11 cellular contexts compared by ENCODE assay signal in the genomic region with DNA sequence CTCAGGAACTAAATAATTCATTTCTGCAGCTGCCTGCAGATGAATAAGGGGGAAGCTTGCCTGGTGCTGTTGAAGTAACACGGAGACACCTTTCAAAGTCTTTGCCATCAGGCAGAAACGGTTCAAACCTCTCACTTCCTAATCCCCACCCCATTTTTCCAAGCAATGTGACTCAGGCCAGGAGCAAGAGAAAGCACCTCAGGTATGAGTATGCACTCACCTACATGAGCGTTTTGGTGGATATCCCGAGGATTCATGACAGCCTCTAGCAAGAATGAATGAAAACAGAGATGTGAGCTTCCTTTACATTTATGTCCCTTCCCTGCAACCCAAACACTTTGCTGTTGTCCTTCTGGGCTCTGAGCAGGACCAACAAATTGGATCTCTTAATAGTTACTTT.
A peak's percentile ranks its signal among the peaks of the same experiment; 100 is the strongest.
DNase-seq lines count a peak whose midpoint lies in the region; ATAC-seq and TF ChIP-seq lines count a peak whose summit lies in the region.
"Had no signal": no experiment of that assay in that cellular context is flagged by ENCODE, and none has a peak within 500 bp of the region (broad histone marks: within the 10 kb centered on the region; RNA-seq: fewer than 3 reads in every experiment).

No MANE protein-coding gene starts in this region.

- CTCF ChIA-PET in activated naive CD4-positive, alpha-beta T cell treated with anti-CD3 and anti-CD28 coated beads, Interleukin-2, amount 10 ng/mL, durations not matched to agents 7 days and 5 days (lab: Charles Lee): interaction anchor here (0.6 to 5.8 kb wide), 27 partner anchors 10 to 434 kb away, joined by 3 to 132 read pairs (median 8); a partner anchor contains a TSS
- CTCF ChIA-PET in naive thymus-derived CD4-positive, alpha-beta T cell (lab: Charles Lee): interaction anchor here (0.5 to 7.8 kb wide), 19 partner anchors 9 to 1695 kb away, joined by 3 to 125 read pairs (median 6); a partner anchor contains a TSS

- no peaks in the 10 kb centered on the region for H3K27me3 ChIP-seq in naive thymus-derived CD4-positive, alpha-beta T cell (ENCODE audit: control insufficient read depth in 2 of 2, insufficient read depth in 2 of 2, low read length in 2 of 2)
- no peaks in the 10 kb centered on the region for H3K27me3 ChIP-seq in vagina
- H3K27me3 ChIP-seq: Peyer's patch had no signal

- no peaks in the 10 kb centered on the region for H3K9me3 ChIP-seq in naive thymus-derived CD4-positive, alpha-beta T cell (ENCODE audit: control insufficient read depth in 2 of 3, low read length in 3 of 3)
- H3K9me3 ChIP-seq in vagina: no peaks in the 10 kb centered on the region
- H3K9me3 ChIP-seq: lower lobe of right lung, Peyer's patch had no signal

- H3K36me3 ChIP-seq in naive thymus-derived CD4-positive, alpha-beta T cell (ENCODE audit: control insufficient read depth in 2 of 3, insufficient read depth in 3 of 3, low read length in 3 of 3): peaks cover 3 to 53% (median 35%) of the 10 kb centered on the region in 3 experiments
- peaks cover 0 to 68% of the 10 kb centered on the region in 2 donors for H3K36me3 ChIP-seq in vagina

- no peaks in the 10 kb centered on the region for H3K27me3 Mint-ChIP-seq in activated naive CD4-positive, alpha-beta T cell treated with anti-CD3 and anti-CD28 coated beads, Interleukin-2, amount 10 ng/mL, durations not matched to agents 7 days and 5 days
- H3K27me3 Mint-ChIP-seq in central memory CD8-positive, alpha-beta T cell: no peaks in the 10 kb centered on the region
- H3K27me3 Mint-ChIP-seq in naive thymus-derived CD4-positive, alpha-beta T cell: no peaks in the 10 kb centered on the region

- peaks cover 0 to 2% of the 10 kb centered on the region in 2 donors for H3K4me1 ChIP-seq in naive thymus-derived CD4-positive, alpha-beta T cell (ENCODE audit: control insufficient read depth in 2 of 2, insufficient read depth in 2 of 2, low read length in 2 of 2)
- peaks cover 2% of the 10 kb centered on the region for H3K4me1 ChIP-seq in vagina
- H3K4me1 ChIP-seq: Peyer's patch had no signal

- H3K36me3 Mint-ChIP-seq in activated naive CD4-positive, alpha-beta T cell treated with anti-CD3 and anti-CD28 coated beads, Interleukin-2, amount 10 ng/mL, durations not matched to agents 7 days and 5 days: peaks cover 56% of the 10 kb centered on the region
- peaks cover 0 to 12% of the 10 kb centered on the region in 2 donors for H3K36me3 Mint-ChIP-seq in activated naive CD4-positive, alpha-beta T cell treated with anti-CD3 and anti-CD28 coated beads, Interleukin-2, amount 50 U/mL, for 72 hours
- H3K36me3 Mint-ChIP-seq in central memory CD8-positive, alpha-beta T cell (ENCODE audit: insufficient read depth): peaks cover 56% of the 10 kb centered on the region
- peaks cover 7 to 48% (median 21%) of the 10 kb centered on the region in 5 donors for H3K36me3 Mint-ChIP-seq in naive thymus-derived CD4-positive, alpha-beta T cell

- no peaks in the 10 kb centered on the region for H3K9me3 Mint-ChIP-seq in activated naive CD4-positive, alpha-beta T cell treated with anti-CD3 and anti-CD28 coated beads, Interleukin-2, amount 10 ng/mL, durations not matched to agents 7 days and 5 days
- H3K9me3 Mint-ChIP-seq in activated naive CD4-positive, alpha-beta T cell treated with anti-CD3 and anti-CD28 coated beads, Interleukin-2, amount 50 U/mL, for 72 hours: no peaks in the 10 kb centered on the region
- H3K9me3 Mint-ChIP-seq in central memory CD8-positive, alpha-beta T cell: no peaks in the 10 kb centered on the region
- H3K9me3 Mint-ChIP-seq in naive thymus-derived CD4-positive, alpha-beta T cell: no peaks in the 10 kb centered on the region
- H3K9me3 Mint-ChIP-seq: WTC11 had no signal

- DNase-seq in activated naive CD4-positive, alpha-beta T cell treated with anti-CD3 and anti-CD28 coated beads, Interleukin-2, amount 10 ng/mL, durations not matched to agents 7 days and 5 days: no peak
- no peak for DNase-seq in activated naive CD4-positive, alpha-beta T cell treated with anti-CD3 and anti-CD28 coated beads, Interleukin-2, amount 50 U/mL, for 72 hours (ENCODE audit: low spot score in 2 of 2)
- DNase-seq in central memory CD8-positive, alpha-beta T cell (ENCODE audit: low spot score in 2 of 2): no peak
- no peak for DNase-seq in naive thymus-derived CD4-positive, alpha-beta T cell
- DNase-seq in vagina (ENCODE audit: extremely low spot score in 2 of 2) (no peak), NCI-H1436 (lab: John Stamatoyannopoulos, UW) (no peak), 8988T (no peak)
- DNase-seq: lower lobe of right lung had no signal

- no peak overlapping the region for H3K27ac ChIP-seq in naive thymus-derived CD4-positive, alpha-beta T cell (ENCODE audit: low read depth, low read length)
- H3K27ac ChIP-seq in vagina: peak overlapping the region; percentile 33
- H3K27ac ChIP-seq: lower lobe of right lung had no signal

- H3K4me3 ChIP-seq in naive thymus-derived CD4-positive, alpha-beta T cell (ENCODE audit: low read length): no peak overlapping the region
- H3K4me3 ChIP-seq in vagina: no peak overlapping the region
- H3K4me3 ChIP-seq: lower lobe of right lung, Peyer's patch had no signal

- peaks cover 25% of the 10 kb centered on the region for H3K4me1 Mint-ChIP-seq in activated naive CD4-positive, alpha-beta T cell treated with anti-CD3 and anti-CD28 coated beads, Interleukin-2, amount 10 ng/mL, durations not matched to agents 7 days and 5 days
- peaks cover 14% of the 10 kb centered on the region for H3K4me1 Mint-ChIP-seq in central memory CD8-positive, alpha-beta T cell
- H3K4me1 Mint-ChIP-seq in naive thymus-derived CD4-positive, alpha-beta T cell: peaks cover 4 to 30% (median 14%) of the 10 kb centered on the region in 7 donors
- H3K4me1 Mint-ChIP-seq: WTC11 had no signal

- H3K4me3 Mint-ChIP-seq in activated naive CD4-positive, alpha-beta T cell treated with anti-CD3 and anti-CD28 coated beads, Interleukin-2, amount 10 ng/mL, durations not matched to agents 7 days and 5 days: no peak overlapping the region
- no peak overlapping the region for H3K4me3 Mint-ChIP-seq in central memory CD8-positive, alpha-beta T cell
- no peak overlapping the region for H3K4me3 Mint-ChIP-seq in naive thymus-derived CD4-positive, alpha-beta T cell
- H3K4me3 Mint-ChIP-seq: WTC11 had no signal

- no peak for ATAC-seq in activated naive CD4-positive, alpha-beta T cell treated with anti-CD3 and anti-CD28 coated beads, Interleukin-2, amount 50 U/mL, for 72 hours
- ATAC-seq in central memory CD8-positive, alpha-beta T cell (replicated peaks; ENCODE audit: extremely low read depth, poor library complexity, severe bottlenecking): no peak
- no peak for ATAC-seq in naive thymus-derived CD4-positive, alpha-beta T cell
- no peak for ATAC-seq in HG02678 (IDR thresholded peaks at IDR 0.05; ENCODE audit: unreplicated experiment)

- intact Hi-C loops in naive thymus-derived CD4-positive, alpha-beta T cell (cut with micrococcal nuclease): loop anchor here (1.0 to 5.0 kb wide), 11 partner anchors 27 to 434 kb away; no protein-coding TSS in a partner anchor
- intact Hi-C loops in vagina (cut with DNase I): loop anchor here (2.0 to 10.0 kb wide), 2 partner anchors 199 to 357 kb away; no protein-coding TSS in a partner anchor

- no peak for TF ChIP-seq CTCF in vagina (IDR thresholded peaks at IDR 0.05)

- POLR2A ChIA-PET in naive thymus-derived CD4-positive, alpha-beta T cell (lab: Charles Lee): interaction anchor here (0.9 to 4.4 kb wide), 3 partner anchors 75 to 434 kb away, joined by 3 to 38 read pairs (median 6); a partner anchor contains a TSS

- H3K27ac Mint-ChIP-seq in activated naive CD4-positive, alpha-beta T cell treated with anti-CD3 and anti-CD28 coated beads, Interleukin-2, amount 10 ng/mL, durations not matched to agents 7 days and 5 days: peak overlapping the region; percentile 36
- H3K27ac Mint-ChIP-seq in activated naive CD4-positive, alpha-beta T cell treated with anti-CD3 and anti-CD28 coated beads, Interleukin-2, amount 50 U/mL, for 72 hours: peak overlapping the region in 1 of 2 donors; percentile 1
- H3K27ac Mint-ChIP-seq in central memory CD8-positive, alpha-beta T cell (ENCODE audit: low read depth): peak overlapping the region; percentile 79
- peak overlapping the region; percentile 58 to 92 (median 76) for H3K27ac Mint-ChIP-seq in naive thymus-derived CD4-positive, alpha-beta T cell
- H3K27ac Mint-ChIP-seq: WTC11 had no signal

- no peak for TF ChIP-seq POLR2A in vagina (IDR thresholded peaks at IDR 0.05)
